Comparison of ENCODE assay signal across 9 cellular contexts in genomic region chr1:240190881-240191385, GRCh38.
DNase-seq lines count a peak whose midpoint lies in the region; ATAC-seq and TF ChIP-seq lines count a peak whose summit lies in the region.
"Had no signal": no experiment of that assay in that cellular context is flagged by ENCODE, and none has a peak within 500 bp of the region (broad histone marks: within the 10 kb centered on the region; RNA-seq: fewer than 3 reads in every experiment).

No MANE protein-coding gene starts in this region.

- no peak overlapping the region for H3K4me3 ChIP-seq in DND-41 (ENCODE audit: low read depth in 1 of 2, low read length in 2 of 2)
- no peak overlapping the region for H3K4me3 ChIP-seq in testis
- H3K4me3 ChIP-seq: lung had no signal

- H3K36me3 ChIP-seq in DND-41 (ENCODE audit: insufficient read depth, low read length): no peaks in the 10 kb centered on the region
- H3K36me3 ChIP-seq in testis (ENCODE audit: low read depth, missing control alignments): no peaks in the 10 kb centered on the region

- H3K27me3 ChIP-seq in DND-41 (ENCODE audit: insufficient read depth, low read length, poor library complexity) (no peaks in the 10 kb centered on the region), foreskin keratinocyte (no peaks in the 10 kb centered on the region), testis (no peaks in the 10 kb centered on the region)

- H3K27ac ChIP-seq in DND-41 (ENCODE audit: low read length) (no peak overlapping the region), RWPE1 (no peak overlapping the region), foreskin keratinocyte (no peak overlapping the region), testis (no peak overlapping the region)

- DNase-seq in DND-41 (no peak), KBM-7 (peak; percentile 22), RWPE1 (ENCODE audit: low spot score) (peak; percentile 47), foreskin keratinocyte (no peak), testis (no peak)

- CTCF ChIA-PET in RWPE1 (lab: Yijun Ruan, JAX): interaction anchor here (0.6 to 1.8 kb wide), 3 partner anchors 41 to 501 kb away, joined by 6 to 21 read pairs (median 11); no protein-coding TSS in a partner anchor

- no peak overlapping the region for H3K9ac ChIP-seq in DND-41 (ENCODE audit: low read depth, low read length)

- H3K9me3 ChIP-seq in DND-41 (ENCODE audit: insufficient read depth, low read length, severe bottlenecking) (no peaks in the 10 kb centered on the region), testis (no peaks in the 10 kb centered on the region)

- no peak for TF ChIP-seq POLR2A in testis (IDR thresholded peaks at IDR 0.05)

- H2AFZ ChIP-seq in DND-41 (ENCODE audit: low read depth, low read length): no peak overlapping the region

- intact Hi-C loops in testis (cut with DNase I; ENCODE audit: low total_unique reads): loop anchor here (5.0 kb wide), 1 partner anchor 501 kb away; no protein-coding TSS in a partner anchor

- H3K4me1 ChIP-seq in DND-41 (ENCODE audit: insufficient read depth, low read length) (no peaks in the 10 kb centered on the region), foreskin keratinocyte (no peaks in the 10 kb centered on the region), testis (no peaks in the 10 kb centered on the region)

- no peaks in the 10 kb centered on the region for H4K20me1 ChIP-seq in DND-41 (ENCODE audit: insufficient read depth, low read length)

- in situ Hi-C loops in KBM-7 (cut with MboI; ENCODE audit: low pct_unique_long_range_greater_than_20kb, low sequenced_read_pairs): no loop called here

- H3K4me2 ChIP-seq in DND-41 (ENCODE audit: insufficient read depth, low read length): no peak overlapping the region

- POLR2A ChIA-PET in RWPE1 (lab: Yijun Ruan, JAX; ENCODE audit: low non-redundant PET): no interaction called here

- ATAC-seq in DND-41 (ENCODE audit: insufficient read depth, low read depth) (no peak), foreskin keratinocyte (no peak), HG02623 (IDR thresholded peaks at IDR 0.05; ENCODE audit: unreplicated experiment) (no peak), HG03520 (IDR thresholded peaks at IDR 0.05; ENCODE audit: unreplicated experiment) (no peak), HG03442 (IDR thresholded peaks at IDR 0.05; ENCODE audit: unreplicated experiment) (no peak)

- 26 to 31% methylated on average over 5 of the region's 5 CpGs for WGBS in testis, 2 donors

- TF ChIP-seq CTCF in DND-41 (IDR thresholded peaks at IDR 0.05; ENCODE audit: borderline replicate concordance, extremely low read depth, low read length, poor library complexity, severe bottlenecking) (peak; percentile 40), RWPE1 (conservative IDR thresholded peaks at IDR 0.05; ENCODE audit: low read depth) (peak; percentile 51), foreskin keratinocyte (conservative IDR thresholded peaks at IDR 0.05) (peak; percentile 22), testis (IDR thresholded peaks at IDR 0.05) (peak in 2 of 3 experiments; percentile 15 to 26)

- H3K79me2 ChIP-seq in DND-41 (ENCODE audit: insufficient read depth, low read length): no peaks in the 10 kb centered on the region

Comparison
In these comparisons a context has a peak if more than half of its experiments do, and no peak if none do; other contexts are left out.
1. DNase-seq: peak in KBM-7 (single experiment) and RWPE1 (single experiment); none in DND-41 (single experiment), foreskin keratinocyte (0 of 2) and testis (single experiment).
2. Peak in every context shown above with its lines, with median percentiles within 50 percentile points of each other: CTCF ChIP-seq.